ENCODE assay signal across 1 cellular context in the genomic region with DNA sequence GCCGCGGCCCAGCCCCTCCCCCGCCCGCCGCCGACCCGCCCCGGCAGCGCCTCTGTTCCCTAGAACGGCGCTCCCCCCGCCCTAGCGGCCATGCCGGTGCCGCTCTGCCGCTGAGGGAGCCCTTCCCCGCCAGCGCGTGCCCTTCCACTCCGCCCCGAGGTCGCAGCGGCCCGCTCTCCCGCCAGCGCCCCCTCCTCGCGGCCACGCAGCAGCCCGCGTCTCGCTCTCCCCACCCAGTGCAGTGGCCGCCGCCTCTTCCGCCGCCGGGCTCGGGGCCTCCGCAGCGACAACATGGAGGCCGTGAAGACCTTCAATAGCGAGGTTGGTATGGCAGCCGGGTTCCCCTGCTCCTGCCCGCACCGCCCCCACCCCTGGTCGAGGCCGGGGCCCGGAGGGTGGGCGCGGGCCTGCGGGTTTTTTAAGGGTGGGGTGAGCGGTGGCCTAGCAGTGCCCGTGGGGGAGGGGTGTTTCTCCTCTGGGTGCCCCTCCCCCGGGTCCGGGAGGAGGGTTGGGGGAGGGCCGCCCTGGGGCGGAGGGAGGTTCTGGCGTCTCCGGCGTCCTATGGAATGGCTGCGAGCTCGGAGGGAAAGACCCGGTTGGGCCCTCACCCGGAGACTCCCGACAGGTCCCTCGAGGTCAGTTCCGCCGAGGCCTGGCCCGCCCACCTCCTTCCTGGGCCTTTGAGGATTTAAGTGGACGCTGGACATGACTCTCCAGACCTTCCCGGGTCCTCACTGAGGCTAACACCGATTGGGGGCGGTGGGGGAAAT.
TF ChIP-seq lines count a peak whose summit lies in the region.

No MANE protein-coding gene starts in this region.

TF ChIP-seq in WTC11, 78 proteins besides CTCF, POLR2A, EP300 and RAD21 (continued from another document and continues in another):
- TF ChIP-seq GABPB1 (CRISPR knock-in tag; IDR thresholded peaks at IDR 0.05) (peak; percentile 5), IRF2 (CRISPR knock-in tag; IDR thresholded peaks at IDR 0.05; ENCODE audit: borderline replicate concordance, low read depth) (peak; percentile 22; the same call in 1 of the 2 replicates), ZNF138 (CRISPR knock-in tag; conservative IDR thresholded peaks at IDR 0.05) (0 out of 2 replicates have a peak, but pooled peaks have one; percentile 6), CREM (CRISPR knock-in tag; IDR thresholded peaks at IDR 0.05) (no peak), FOXJ3 (CRISPR knock-in tag; IDR thresholded peaks at IDR 0.05; ENCODE audit: borderline replicate concordance) (no peak), NFYB (CRISPR knock-in tag; conservative IDR thresholded peaks at IDR 0.05; ENCODE audit: low read depth) (peak; percentile 73), OVOL2 (CRISPR knock-in tag; IDR thresholded peaks at IDR 0.05; ENCODE audit: borderline replicate concordance) (no peak), ZNF317 (CRISPR knock-in tag; IDR thresholded peaks at IDR 0.05; ENCODE audit: borderline replicate concordance, low read depth) (no peak), SMAD4 (CRISPR knock-in tag; IDR thresholded peaks at IDR 0.05) (peak; percentile 53; the same call in 1 of the 2 replicates), TEAD1 (CRISPR knock-in tag; IDR thresholded peaks at IDR 0.05) (no peak), ZNF121 (CRISPR knock-in tag; IDR thresholded peaks at IDR 0.05) (no peak), ZNF423 (CRISPR knock-in tag; IDR thresholded peaks at IDR 0.05) (peak; percentile 84), KAT7 (CRISPR knock-in tag; IDR thresholded peaks at IDR 0.05; ENCODE audit: borderline replicate concordance) (no peak), FOXP1 (CRISPR knock-in tag; IDR thresholded peaks at IDR 0.05; ENCODE audit: borderline replicate concordance) (no peak; the same call in 1 of the 2 replicates), ZNF263 (CRISPR knock-in tag; IDR thresholded peaks at IDR 0.05; ENCODE audit: low read depth) (0 out of 2 replicates have a peak, but pooled peaks have one; percentile 26), FOXK1 (CRISPR knock-in tag; IDR thresholded peaks at IDR 0.05) (no peak; the same call in 1 of the 2 replicates), ZNF671 (CRISPR knock-in tag; IDR thresholded peaks at IDR 0.05) (no peak), ZNF219 (CRISPR knock-in tag; IDR thresholded peaks at IDR 0.05; ENCODE audit: borderline replicate concordance) (peak; percentile 65; the same call in 1 of the 2 replicates), HMGA2 (CRISPR knock-in tag; IDR thresholded peaks at IDR 0.05) (no peak; the same call in 1 of the 2 replicates), EMX1 (CRISPR knock-in tag; IDR thresholded peaks at IDR 0.05) (no peak), MXD4 (CRISPR knock-in tag; IDR thresholded peaks at IDR 0.05; ENCODE audit: borderline replicate concordance) (no peak), TCF7 (CRISPR knock-in tag; IDR thresholded peaks at IDR 0.05; ENCODE audit: low read depth) (no peak), SMAD3 (CRISPR knock-in tag; IDR thresholded peaks at IDR 0.05; ENCODE audit: borderline replicate concordance) (0 out of 2 replicates have a peak, but pooled peaks have one; percentile 58), TP53 (CRISPR knock-in tag; IDR thresholded peaks at IDR 0.05) (peak; percentile 46)
- TF ChIP-seq, protein P1, sequence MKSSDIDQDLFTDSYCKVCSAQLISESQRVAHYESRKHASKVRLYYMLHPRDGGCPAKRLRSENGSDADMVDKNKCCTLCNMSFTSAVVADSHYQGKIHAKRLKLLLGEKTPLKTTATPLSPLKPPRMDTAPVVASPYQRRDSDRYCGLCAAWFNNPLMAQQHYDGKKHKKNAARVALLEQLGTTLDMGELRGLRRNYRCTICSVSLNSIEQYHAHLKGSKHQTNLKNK (CRISPR knock-in tag; IDR thresholded peaks at IDR 0.05): peak; percentile 46; the same call in 1 of the 2 replicates
- TF ChIP-seq, protein P2, sequence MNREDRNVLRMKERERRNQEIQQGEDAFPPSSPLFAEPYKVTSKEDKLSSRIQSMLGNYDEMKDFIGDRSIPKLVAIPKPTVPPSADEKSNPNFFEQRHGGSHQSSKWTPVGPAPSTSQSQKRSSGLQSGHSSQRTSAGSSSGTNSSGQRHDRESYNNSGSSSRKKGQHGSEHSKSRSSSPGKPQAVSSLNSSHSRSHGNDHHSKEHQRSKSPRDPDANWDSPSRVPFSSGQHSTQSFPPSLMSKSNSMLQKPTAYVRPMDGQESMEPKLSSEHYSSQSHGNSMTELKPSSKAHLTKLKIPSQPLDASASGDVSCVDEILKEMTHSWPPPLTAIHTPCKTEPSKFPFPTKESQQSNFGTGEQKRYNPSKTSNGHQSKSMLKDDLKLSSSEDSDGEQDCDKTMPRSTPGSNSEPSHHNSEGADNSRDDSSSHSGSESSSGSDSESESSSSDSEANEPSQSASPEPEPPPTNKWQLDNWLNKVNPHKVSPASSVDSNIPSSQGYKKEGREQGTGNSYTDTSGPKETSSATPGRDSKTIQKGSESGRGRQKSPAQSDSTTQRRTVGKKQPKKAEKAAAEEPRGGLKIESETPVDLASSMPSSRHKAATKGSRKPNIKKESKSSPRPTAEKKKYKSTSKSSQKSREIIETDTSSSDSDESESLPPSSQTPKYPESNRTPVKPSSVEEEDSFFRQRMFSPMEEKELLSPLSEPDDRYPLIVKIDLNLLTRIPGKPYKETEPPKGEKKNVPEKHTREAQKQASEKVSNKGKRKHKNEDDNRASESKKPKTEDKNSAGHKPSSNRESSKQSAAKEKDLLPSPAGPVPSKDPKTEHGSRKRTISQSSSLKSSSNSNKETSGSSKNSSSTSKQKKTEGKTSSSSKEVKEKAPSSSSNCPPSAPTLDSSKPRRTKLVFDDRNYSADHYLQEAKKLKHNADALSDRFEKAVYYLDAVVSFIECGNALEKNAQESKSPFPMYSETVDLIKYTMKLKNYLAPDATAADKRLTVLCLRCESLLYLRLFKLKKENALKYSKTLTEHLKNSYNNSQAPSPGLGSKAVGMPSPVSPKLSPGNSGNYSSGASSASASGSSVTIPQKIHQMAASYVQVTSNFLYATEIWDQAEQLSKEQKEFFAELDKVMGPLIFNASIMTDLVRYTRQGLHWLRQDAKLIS (CRISPR knock-in tag; IDR thresholded peaks at IDR 0.05; ENCODE audit: borderline replicate concordance): 0 out of 2 replicates have a peak, but pooled peaks have one; percentile 24
- TF ChIP-seq, protein P3, sequence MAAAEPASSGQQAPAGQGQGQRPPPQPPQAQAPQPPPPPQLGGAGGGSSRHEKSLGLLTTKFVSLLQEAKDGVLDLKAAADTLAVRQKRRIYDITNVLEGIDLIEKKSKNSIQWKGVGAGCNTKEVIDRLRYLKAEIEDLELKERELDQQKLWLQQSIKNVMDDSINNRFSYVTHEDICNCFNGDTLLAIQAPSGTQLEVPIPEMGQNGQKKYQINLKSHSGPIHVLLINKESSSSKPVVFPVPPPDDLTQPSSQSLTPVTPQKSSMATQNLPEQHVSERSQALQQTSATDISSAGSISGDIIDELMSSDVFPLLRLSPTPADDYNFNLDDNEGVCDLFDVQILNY (CRISPR knock-in tag; IDR thresholded peaks at IDR 0.05): 0 out of 2 replicates have a peak, but pooled peaks have one; percentile 41
- TF ChIP-seq, protein P4, sequence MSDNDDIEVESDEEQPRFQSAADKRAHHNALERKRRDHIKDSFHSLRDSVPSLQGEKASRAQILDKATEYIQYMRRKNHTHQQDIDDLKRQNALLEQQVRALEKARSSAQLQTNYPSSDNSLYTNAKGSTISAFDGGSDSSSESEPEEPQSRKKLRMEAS (CRISPR knock-in tag; IDR thresholded peaks at IDR 0.05): peak; percentile 67
- TF ChIP-seq, protein P5, sequence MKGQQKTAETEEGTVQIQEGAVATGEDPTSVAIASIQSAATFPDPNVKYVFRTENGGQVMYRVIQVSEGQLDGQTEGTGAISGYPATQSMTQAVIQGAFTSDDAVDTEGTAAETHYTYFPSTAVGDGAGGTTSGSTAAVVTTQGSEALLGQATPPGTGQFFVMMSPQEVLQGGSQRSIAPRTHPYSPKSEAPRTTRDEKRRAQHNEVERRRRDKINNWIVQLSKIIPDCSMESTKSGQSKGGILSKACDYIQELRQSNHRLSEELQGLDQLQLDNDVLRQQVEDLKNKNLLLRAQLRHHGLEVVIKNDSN (CRISPR knock-in tag; IDR thresholded peaks at IDR 0.05): peak; percentile 18
- TF ChIP-seq, protein P6, sequence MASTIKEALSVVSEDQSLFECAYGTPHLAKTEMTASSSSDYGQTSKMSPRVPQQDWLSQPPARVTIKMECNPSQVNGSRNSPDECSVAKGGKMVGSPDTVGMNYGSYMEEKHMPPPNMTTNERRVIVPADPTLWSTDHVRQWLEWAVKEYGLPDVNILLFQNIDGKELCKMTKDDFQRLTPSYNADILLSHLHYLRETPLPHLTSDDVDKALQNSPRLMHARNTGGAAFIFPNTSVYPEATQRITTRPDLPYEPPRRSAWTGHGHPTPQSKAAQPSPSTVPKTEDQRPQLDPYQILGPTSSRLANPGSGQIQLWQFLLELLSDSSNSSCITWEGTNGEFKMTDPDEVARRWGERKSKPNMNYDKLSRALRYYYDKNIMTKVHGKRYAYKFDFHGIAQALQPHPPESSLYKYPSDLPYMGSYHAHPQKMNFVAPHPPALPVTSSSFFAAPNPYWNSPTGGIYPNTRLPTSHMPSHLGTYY (CRISPR knock-in tag; IDR thresholded peaks at IDR 0.05): 0 out of 2 replicates have a peak, but pooled peaks have one; percentile 64
- TF ChIP-seq, protein P7, sequence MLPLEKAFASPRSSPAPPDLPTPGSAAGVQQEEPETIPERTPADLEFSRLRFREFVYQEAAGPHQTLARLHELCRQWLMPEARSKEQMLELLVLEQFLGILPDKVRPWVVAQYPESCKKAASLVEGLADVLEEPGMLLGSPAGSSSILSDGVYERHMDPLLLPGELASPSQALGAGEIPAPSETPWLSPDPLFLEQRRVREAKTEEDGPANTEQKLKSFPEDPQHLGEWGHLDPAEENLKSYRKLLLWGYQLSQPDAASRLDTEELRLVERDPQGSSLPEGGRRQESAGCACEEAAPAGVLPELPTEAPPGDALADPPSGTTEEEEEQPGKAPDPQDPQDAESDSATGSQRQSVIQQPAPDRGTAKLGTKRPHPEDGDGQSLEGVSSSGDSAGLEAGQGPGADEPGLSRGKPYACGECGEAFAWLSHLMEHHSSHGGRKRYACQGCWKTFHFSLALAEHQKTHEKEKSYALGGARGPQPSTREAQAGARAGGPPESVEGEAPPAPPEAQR (CRISPR knock-in tag; IDR thresholded peaks at IDR 0.05): no peak
- TF ChIP-seq, protein P8, sequence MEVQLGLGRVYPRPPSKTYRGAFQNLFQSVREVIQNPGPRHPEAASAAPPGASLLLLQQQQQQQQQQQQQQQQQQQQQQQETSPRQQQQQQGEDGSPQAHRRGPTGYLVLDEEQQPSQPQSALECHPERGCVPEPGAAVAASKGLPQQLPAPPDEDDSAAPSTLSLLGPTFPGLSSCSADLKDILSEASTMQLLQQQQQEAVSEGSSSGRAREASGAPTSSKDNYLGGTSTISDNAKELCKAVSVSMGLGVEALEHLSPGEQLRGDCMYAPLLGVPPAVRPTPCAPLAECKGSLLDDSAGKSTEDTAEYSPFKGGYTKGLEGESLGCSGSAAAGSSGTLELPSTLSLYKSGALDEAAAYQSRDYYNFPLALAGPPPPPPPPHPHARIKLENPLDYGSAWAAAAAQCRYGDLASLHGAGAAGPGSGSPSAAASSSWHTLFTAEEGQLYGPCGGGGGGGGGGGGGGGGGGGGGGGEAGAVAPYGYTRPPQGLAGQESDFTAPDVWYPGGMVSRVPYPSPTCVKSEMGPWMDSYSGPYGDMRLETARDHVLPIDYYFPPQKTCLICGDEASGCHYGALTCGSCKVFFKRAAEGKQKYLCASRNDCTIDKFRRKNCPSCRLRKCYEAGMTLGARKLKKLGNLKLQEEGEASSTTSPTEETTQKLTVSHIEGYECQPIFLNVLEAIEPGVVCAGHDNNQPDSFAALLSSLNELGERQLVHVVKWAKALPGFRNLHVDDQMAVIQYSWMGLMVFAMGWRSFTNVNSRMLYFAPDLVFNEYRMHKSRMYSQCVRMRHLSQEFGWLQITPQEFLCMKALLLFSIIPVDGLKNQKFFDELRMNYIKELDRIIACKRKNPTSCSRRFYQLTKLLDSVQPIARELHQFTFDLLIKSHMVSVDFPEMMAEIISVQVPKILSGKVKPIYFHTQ (CRISPR knock-in tag; IDR thresholded peaks at IDR 0.05): 0 out of 2 replicates have a peak, but pooled peaks have one; percentile 17
- TF ChIP-seq, protein P9, sequence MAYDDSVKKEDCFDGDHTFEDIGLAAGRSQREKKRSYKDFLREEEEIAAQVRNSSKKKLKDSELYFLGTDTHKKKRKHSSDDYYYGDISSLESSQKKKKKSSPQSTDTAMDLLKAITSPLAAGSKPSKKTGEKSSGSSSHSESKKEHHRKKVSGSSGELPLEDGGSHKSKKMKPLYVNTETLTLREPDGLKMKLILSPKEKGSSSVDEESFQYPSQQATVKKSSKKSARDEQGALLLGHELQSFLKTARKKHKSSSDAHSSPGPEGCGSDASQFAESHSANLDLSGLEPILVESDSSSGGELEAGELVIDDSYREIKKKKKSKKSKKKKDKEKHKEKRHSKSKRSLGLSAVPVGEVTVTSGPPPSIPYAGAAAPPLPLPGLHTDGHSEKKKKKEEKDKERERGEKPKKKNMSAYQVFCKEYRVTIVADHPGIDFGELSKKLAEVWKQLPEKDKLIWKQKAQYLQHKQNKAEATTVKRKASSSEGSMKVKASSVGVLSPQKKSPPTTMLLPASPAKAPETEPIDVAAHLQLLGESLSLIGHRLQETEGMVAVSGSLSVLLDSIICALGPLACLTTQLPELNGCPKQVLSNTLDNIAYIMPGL (CRISPR knock-in tag; IDR thresholded peaks at IDR 0.05): peak; percentile 94; the same call in 1 of the 2 replicates
- TF ChIP-seq, protein P10, sequence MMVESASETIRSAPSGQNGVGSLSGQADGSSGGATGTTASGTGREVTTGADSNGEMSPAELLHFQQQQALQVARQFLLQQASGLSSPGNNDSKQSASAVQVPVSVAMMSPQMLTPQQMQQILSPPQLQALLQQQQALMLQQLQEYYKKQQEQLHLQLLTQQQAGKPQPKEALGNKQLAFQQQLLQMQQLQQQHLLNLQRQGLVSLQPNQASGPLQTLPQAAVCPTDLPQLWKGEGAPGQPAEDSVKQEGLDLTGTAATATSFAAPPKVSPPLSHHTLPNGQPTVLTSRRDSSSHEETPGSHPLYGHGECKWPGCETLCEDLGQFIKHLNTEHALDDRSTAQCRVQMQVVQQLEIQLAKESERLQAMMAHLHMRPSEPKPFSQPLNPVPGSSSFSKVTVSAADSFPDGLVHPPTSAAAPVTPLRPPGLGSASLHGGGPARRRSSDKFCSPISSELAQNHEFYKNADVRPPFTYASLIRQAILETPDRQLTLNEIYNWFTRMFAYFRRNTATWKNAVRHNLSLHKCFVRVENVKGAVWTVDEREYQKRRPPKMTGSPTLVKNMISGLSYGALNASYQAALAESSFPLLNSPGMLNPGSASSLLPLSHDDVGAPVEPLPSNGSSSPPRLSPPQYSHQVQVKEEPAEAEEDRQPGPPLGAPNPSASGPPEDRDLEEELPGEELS (CRISPR knock-in tag; IDR thresholded peaks at IDR 0.05): no peak; the same call in 1 of the 2 replicates
- TF ChIP-seq, protein P11, sequence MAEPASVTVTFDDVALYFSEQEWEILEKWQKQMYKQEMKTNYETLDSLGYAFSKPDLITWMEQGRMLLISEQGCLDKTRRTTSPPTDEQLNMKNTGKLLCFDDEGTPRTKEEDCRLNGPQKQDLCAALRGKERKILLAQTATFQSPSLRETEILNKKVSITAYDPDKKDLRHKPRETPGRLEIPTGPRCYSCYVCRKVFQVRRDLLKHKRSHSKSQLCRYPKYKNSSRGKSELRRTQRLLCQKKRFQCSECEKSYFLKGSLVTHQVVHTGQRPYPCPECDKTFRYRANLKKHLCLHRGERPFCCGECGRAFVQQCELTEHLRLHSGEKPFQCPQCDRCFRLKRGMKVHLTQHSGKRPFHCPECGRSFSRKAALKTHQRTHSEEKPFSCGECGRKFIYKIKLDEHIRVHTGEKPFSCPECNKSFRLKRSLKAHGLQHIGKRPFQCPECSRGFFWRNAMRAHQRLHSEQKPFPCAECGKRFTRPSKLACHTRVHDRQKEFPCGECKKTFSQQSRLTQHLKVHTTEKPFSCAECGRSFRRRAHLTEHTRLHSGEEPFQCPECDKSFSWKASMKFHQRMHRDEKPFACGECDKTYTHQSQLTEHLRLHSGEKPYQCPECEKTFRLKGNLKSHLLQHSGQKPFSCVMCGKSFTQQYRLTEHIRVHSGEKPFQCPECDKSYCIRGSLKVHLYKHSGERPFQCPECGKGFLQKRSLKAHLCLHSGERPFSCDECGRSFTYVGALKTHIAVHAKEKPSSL (CRISPR knock-in tag; conservative IDR thresholded peaks at IDR 0.05): no peak
